9 cellular contexts compared by ENCODE assay signal in the genomic region with DNA sequence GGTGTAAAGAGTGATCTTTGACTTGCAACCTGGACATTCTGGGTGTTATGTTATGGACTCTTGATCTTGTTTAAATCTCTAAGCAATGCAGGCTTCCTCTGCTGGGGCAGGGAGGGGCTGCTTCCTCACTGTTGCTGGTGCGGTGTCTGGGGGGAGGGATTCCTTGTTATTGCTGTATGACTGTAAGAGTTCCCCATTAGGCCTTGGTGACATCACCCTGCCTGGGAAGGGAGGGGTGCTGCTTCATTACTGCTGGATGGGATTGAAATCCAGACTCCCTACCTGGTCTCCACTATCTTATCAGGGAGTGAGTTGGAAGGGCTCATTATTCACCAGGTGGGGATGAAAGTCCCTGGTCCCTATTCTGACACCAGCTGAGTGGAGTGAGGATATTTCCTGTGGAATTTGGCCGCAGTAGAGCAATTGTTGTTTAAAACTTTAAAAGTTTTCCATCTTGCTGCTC. TPM values are rescaled to one million over a fixed set of nuclear protein-coding genes. Genes with fewer than 3 reads are reported as not detected.
DNase-seq lines count a peak whose midpoint lies in the region; ATAC-seq and TF ChIP-seq lines count a peak whose summit lies in the region.
"Had no signal": no experiment of that assay in that cellular context is flagged by ENCODE, and none has a peak within 500 bp of the region (broad histone marks: within the 10 kb centered on the region; RNA-seq: fewer than 3 reads in every experiment).

No MANE protein-coding gene starts in this region.

- H3K36me3 ChIP-seq in lung (ENCODE audit: control insufficient read depth in 2 of 2, insufficient read depth in 2 of 2, low read length in 2 of 2) (peaks cover 2 to 7% of the 10 kb centered on the region in 2 donors), MM.1S (replicated peaks; ENCODE audit: insufficient read depth, low read length) (peaks cover 8% of the 10 kb centered on the region; the same call in 1 of the 2 replicates)

- H3K9me2 ChIP-seq in MM.1S (replicated peaks; ENCODE audit: insufficient read depth, low read length) = no peaks in the 10 kb centered on the region

- H3K9ac ChIP-seq in MM.1S (ENCODE audit: low read length) = no peak overlapping the region

- TF ChIP-seq POLR2A in NB4 (IDR thresholded peaks at IDR 0.05; ENCODE audit: extremely low read depth, insufficient read length) = no peak

- ATAC-seq in lung (ENCODE audit: insufficient read depth, low FRiP score) (no peak), HG02642 (IDR thresholded peaks at IDR 0.05; ENCODE audit: poor library complexity, unreplicated experiment) (no peak), HG03139 (IDR thresholded peaks at IDR 0.05; ENCODE audit: unreplicated experiment) (no peak)

- H3K27me3 ChIP-seq in lung (ENCODE audit: control insufficient read depth, insufficient read depth) = no peaks in the 10 kb centered on the region
- no peaks in the 10 kb centered on the region for H3K27me3 ChIP-seq in MM.1S (replicated peaks; ENCODE audit: insufficient read depth, low read length)
- H3K27me3 ChIP-seq: dorsolateral prefrontal cortex had no signal

- H2AFZ ChIP-seq in MM.1S (ENCODE audit: low read length) = no peak overlapping the region

- DNase-seq in CD14-positive monocyte (ENCODE audit: low spot score) (peak; percentile 93), NB4 (ENCODE audit: low read depth) (peak; percentile 65), choroid plexus epithelial cell (ENCODE audit: low read depth) (peak; percentile 22), lung (ENCODE audit: low spot score) (no peak), NCI-H1048 (lab: John Stamatoyannopoulos, UW) (no peak), MM.1S (no peak)
- DNase-seq: dorsolateral prefrontal cortex had no signal

- 45% methylated on average over 2 of the region's 2 CpGs for WGBS in lung, 2 donors

- no peaks in the 10 kb centered on the region for H3K27me3 Mint-ChIP-seq in CD14-positive monocyte (ENCODE audit: low read depth in 3 of 3)

- H3K79me2 ChIP-seq in MM.1S (ENCODE audit: low read length) = peaks cover 97% of the 10 kb centered on the region

- intact Hi-C loops in CD14-positive monocyte (cut with micrococcal nuclease) = no loop called here

- H3K4me1 ChIP-seq in lung (ENCODE audit: control insufficient read depth in 2 of 2, insufficient read depth in 2 of 2, low read length in 2 of 2) (peaks cover 15 to 23% of the 10 kb centered on the region in 2 donors), MM.1S (ENCODE audit: low read length) (peaks cover 15% of the 10 kb centered on the region)

- no peaks in the 10 kb centered on the region for H3K9me3 Mint-ChIP-seq in CD14-positive monocyte

- H3K27ac ChIP-seq in lung (ENCODE audit: low read depth in 1 of 2, low read length in 1 of 2) (peak overlapping the region; percentile 24 to 64), MM.1S (ENCODE audit: low read length) (no peak overlapping the region)
- H3K27ac ChIP-seq: dorsolateral prefrontal cortex had no signal

- H3K4me3 Mint-ChIP-seq in CD14-positive monocyte = peak overlapping the region in 1 of 2 donors; percentile 69

- H3K27ac Mint-ChIP-seq in CD14-positive monocyte = peak overlapping the region; percentile 94 to 99 (median 96)

- peaks cover 8% of the 10 kb centered on the region; the same call in 1 of the 2 replicates for H3F3A ChIP-seq in MM.1S (ENCODE audit: insufficient read depth, low read length)

- peaks cover 29 to 33% of the 10 kb centered on the region in 2 donors for H3K36me3 Mint-ChIP-seq in CD14-positive monocyte

- H3K4me3 ChIP-seq in NB4 (ENCODE audit: low read depth, low read length) (no peak overlapping the region), choroid plexus epithelial cell (ENCODE audit: low read depth, low read length) (no peak overlapping the region), lung (no peak overlapping the region), MM.1S (ENCODE audit: low read length) (no peak overlapping the region)
- H3K4me3 ChIP-seq: dorsolateral prefrontal cortex had no signal

- no peak overlapping the region for H3K4me2 ChIP-seq in MM.1S (ENCODE audit: low read depth, low read length)

- H3K4me1 Mint-ChIP-seq in CD14-positive monocyte = peaks cover 60% of the 10 kb centered on the region

- H3K9me3 ChIP-seq in lung (ENCODE audit: control insufficient read depth in 2 of 2, insufficient read depth in 1 of 2, low read length in 1 of 2) (no peaks in the 10 kb centered on the region), MM.1S (replicated peaks; ENCODE audit: insufficient read depth, low read length) (no peaks in the 10 kb centered on the region)

- TF ChIP-seq CTCF in CD14-positive monocyte (IDR thresholded peaks at IDR 0.05) (no peak), NB4 (IDR thresholded peaks at IDR 0.05; ENCODE audit: low read depth, low read length) (no peak), choroid plexus epithelial cell (conservative IDR thresholded peaks at IDR 0.05; ENCODE audit: low read depth, low read length) (no peak), lung (IDR thresholded peaks at IDR 0.05; ENCODE audit: control extremely low read depth, extremely low read depth) (no peak), MM.1S (IDR thresholded peaks at IDR 0.05; ENCODE audit: low read length) (no peak)

- peaks cover 10% of the 10 kb centered on the region; the same call in 1 of the 2 replicates for H4K20me1 ChIP-seq in MM.1S (ENCODE audit: insufficient read depth, low read length)

RNA-seq across cellular contexts. Expression of gene OGDH, which starts 8.8 kb away (rescaled TPM):
- 10 to 100 TPM; 41.0 to 49.9 TPM for polyA plus RNA-seq in CD14-positive monocyte
- 100 to 1,000 TPM in 1 of 2 donors, 10 to 100 TPM in 1; 54.6 to 142 TPM for total RNA-seq in lung
- polyA plus RNA-seq in lung = 10 to 100 TPM; 39.0 to 65.2 TPM

RNA-seq across cellular contexts. Expression of gene TMED4, which starts 33.1 kb away (rescaled TPM):
- polyA plus RNA-seq in CD14-positive monocyte (10 to 100 TPM; 45.7 to 49.0 TPM), lung (10 to 100 TPM; 46.4 to 52.5 TPM)
- 100 to 1,000 TPM in 1 of 2 donors, 10 to 100 TPM in 1; 81.0 to 106 TPM for total RNA-seq in lung

RNA-seq across cellular contexts. Expression of gene DDX56, which starts 41.5 kb away (rescaled TPM):
- polyA plus RNA-seq in CD14-positive monocyte (10 to 100 TPM; 32.2 to 33.9 TPM), lung (10 to 100 TPM; 45.9 to 66.5 TPM)
- total RNA-seq in lung = 10 to 100 TPM; 49.8 to 67.5 TPM

Comparison
In these comparisons a context has a peak if more than half of its experiments do, and no peak if none do; other contexts are left out.
1. DNase-seq: peak in CD14-positive monocyte (single experiment), NB4 (single experiment) and choroid plexus epithelial cell (single experiment); none in lung (single experiment), NCI-H1048 (single experiment) and MM.1S (single experiment).